25 cellular contexts compared by ENCODE assay signal in the genomic region with DNA sequence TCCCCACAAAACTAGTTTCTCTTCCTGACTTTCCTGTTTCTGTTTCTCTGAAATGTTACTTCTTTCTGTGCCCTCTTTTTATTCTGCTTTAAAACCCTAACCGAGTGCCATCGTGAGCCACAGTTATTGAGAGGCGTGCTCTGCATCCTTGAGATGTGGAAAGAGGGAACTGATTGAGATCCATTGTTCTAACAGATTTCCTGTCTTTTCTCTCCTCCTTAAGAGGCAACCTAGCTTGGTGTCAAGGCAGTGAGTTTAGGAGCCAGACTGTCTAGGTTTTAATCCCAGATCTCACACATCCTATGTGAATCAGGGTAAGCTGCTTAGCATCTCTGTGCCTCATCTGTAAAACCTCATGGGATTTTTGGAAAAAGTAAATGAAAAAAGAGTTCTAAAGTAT. TPM values are rescaled to one million over a fixed set of nuclear protein-coding genes. Genes with fewer than 3 reads are reported as not detected.
DNase-seq lines count a peak whose midpoint lies in the region; ATAC-seq, FAIRE-seq and TF ChIP-seq lines count a peak whose summit lies in the region.
"Had no signal": no experiment of that assay in that cellular context is flagged by ENCODE, and none has a peak within 500 bp of the region (broad histone marks: within the 10 kb centered on the region; RNA-seq: fewer than 3 reads in every experiment).

No MANE protein-coding gene starts in this region.

- H3K27ac Mint-ChIP-seq in activated T-cell treated with anti-CD3 and anti-CD28 coated beads, Interleukin-2, amount 50 U/mL, for 72 hours = peak overlapping the region; percentile 2
- peak overlapping the region; percentile 65 for H3K27ac Mint-ChIP-seq in T-helper 17 cell
- H3K27ac Mint-ChIP-seq in stimulated activated effector memory CD8-positive, alpha-beta T cell treated with anti-CD3 and anti-CD28 coated beads, Interleukin-12 subunit alpha, Interleukin-12 subunit beta, amount 100 ng/mL, for 72 hours = peak overlapping the region; percentile 0
- H3K27ac Mint-ChIP-seq: activated CD8-positive, alpha-beta memory T cell treated with anti-CD3 and anti-CD28 coated beads, Interleukin-2, amount 10 ng/mL, durations not matched to agents 7 days and 5 days; T-helper 2 cell treated with Interferon-gamma antibody and Interleukin-4, amounts not matched to agents 5 μg/mL and 100 μg/mL, for 36 hours had no signal

- peaks cover 5% of the 10 kb centered on the region for H3K4me1 ChIP-seq in keratinocyte (ENCODE audit: control insufficient read depth, extremely low read depth, insufficient read depth, low read length)
- H3K4me1 ChIP-seq: psoas muscle, testis had no signal

- H3K79me2 ChIP-seq in keratinocyte (ENCODE audit: control insufficient read depth, insufficient read depth, low read length) = peaks cover 5% of the 10 kb centered on the region

- H4K20me1 ChIP-seq in keratinocyte (ENCODE audit: control insufficient read depth, extremely low read depth, insufficient read depth, low read length) = no peaks in the 10 kb centered on the region
- H4K20me1 ChIP-seq: BLaER1 had no signal

- H3K4me3 ChIP-seq in keratinocyte (ENCODE audit: control insufficient read depth in 2 of 3, extremely low read depth in 1 of 3, insufficient read depth in 2 of 3, low read depth in 1 of 3, low read length in 3 of 3) = no peak overlapping the region
- H3K4me3 ChIP-seq: BLaER1, lung, psoas muscle, spleen, testis had no signal

- peak; percentile 17 for FAIRE-seq in keratinocyte (lab: Jason Lieb, UNC)
- FAIRE-seq: endothelial cell of umbilical vein, H54, HepG2, RCC 7860 had no signal

- H3K4me1 Mint-ChIP-seq in activated T-cell treated with anti-CD3 and anti-CD28 coated beads, Interleukin-2, amount 50 U/mL, for 72 hours (ENCODE audit: low read depth) = peaks cover 90% of the 10 kb centered on the region
- H3K4me1 Mint-ChIP-seq in T-helper 17 cell = peaks cover 33% of the 10 kb centered on the region
- H3K4me1 Mint-ChIP-seq in stimulated activated effector memory CD8-positive, alpha-beta T cell treated with anti-CD3 and anti-CD28 coated beads, Interleukin-12 subunit alpha, Interleukin-12 subunit beta, amount 100 ng/mL, for 72 hours = peaks cover 57% of the 10 kb centered on the region

- peaks cover 16 to 41% of the 10 kb centered on the region in 2 experiments for H3K36me3 ChIP-seq in keratinocyte (ENCODE audit: control insufficient read depth in 2 of 2, extremely low read depth in 1 of 2, insufficient read depth in 2 of 2, low read length in 2 of 2)
- H3K36me3 ChIP-seq: BLaER1 had no signal

- dilution Hi-C loops in keratinocyte (cut with MboI; ENCODE audit: extremely low pct_ligation_motif_present, low sequenced_read_pairs) = no loop called here

- H3K9me1 ChIP-seq in keratinocyte (ENCODE audit: control insufficient read depth, extremely low read depth, insufficient read depth, low read length) = no peaks in the 10 kb centered on the region

- H3K9ac ChIP-seq in keratinocyte (ENCODE audit: control insufficient read depth, extremely low read depth, insufficient read depth, low read length) = no peak overlapping the region
- H3K9ac ChIP-seq: BLaER1 had no signal

- H3K9me3 ChIP-seq in T-helper 17 cell (ENCODE audit: control insufficient read depth, low read length, poor library complexity, severe bottlenecking) = no peaks in the 10 kb centered on the region
- H3K9me3 ChIP-seq in keratinocyte (ENCODE audit: control insufficient read depth, low read depth, low read length) = no peaks in the 10 kb centered on the region
- H3K9me3 ChIP-seq: BLaER1, psoas muscle, spleen, testis had no signal

- H3K27me3 Mint-ChIP-seq in activated T-cell treated with anti-CD3 and anti-CD28 coated beads, Interleukin-2, amount 50 U/mL, for 72 hours (ENCODE audit: low read depth) = no peaks in the 10 kb centered on the region
- no peaks in the 10 kb centered on the region for H3K27me3 Mint-ChIP-seq in T-helper 17 cell
- H3K27me3 Mint-ChIP-seq: activated CD8-positive, alpha-beta memory T cell treated with anti-CD3 and anti-CD28 coated beads, Interleukin-2, amount 10 ng/mL, durations not matched to agents 7 days and 5 days had no signal

- no peak for TF ChIP-seq CTCF in keratinocyte (optimal IDR thresholded peaks at IDR 0.05 in 1 of 3, IDR thresholded peaks at IDR 0.05 in 1 of 3, conservative IDR thresholded peaks at IDR 0.05 in 1 of 3; ENCODE audit: extremely low read depth in 1 of 3, insufficient read depth in 2 of 3, low read length in 3 of 3)

- H3K4me3 Mint-ChIP-seq in activated T-cell treated with anti-CD3 and anti-CD28 coated beads, Interleukin-2, amount 50 U/mL, for 72 hours = peak overlapping the region; percentile 15 to 20
- H3K4me3 Mint-ChIP-seq in T-helper 17 cell = no peak overlapping the region
- no peak overlapping the region for H3K4me3 Mint-ChIP-seq in stimulated activated effector memory CD8-positive, alpha-beta T cell treated with anti-CD3 and anti-CD28 coated beads, Interleukin-12 subunit alpha, Interleukin-12 subunit beta, amount 100 ng/mL, for 72 hours
- H3K4me3 Mint-ChIP-seq: activated CD8-positive, alpha-beta memory T cell treated with anti-CD3 and anti-CD28 coated beads, Interleukin-2, amount 10 ng/mL, durations not matched to agents 7 days and 5 days; T-helper 2 cell treated with Interferon-gamma antibody and Interleukin-4, amounts not matched to agents 5 μg/mL and 100 μg/mL, for 36 hours had no signal

- peaks cover 0 to 3% of the 10 kb centered on the region in 2 donors for H3K9me3 Mint-ChIP-seq in activated T-cell treated with anti-CD3 and anti-CD28 coated beads, Interleukin-2, amount 50 U/mL, for 72 hours
- no peaks in the 10 kb centered on the region for H3K9me3 Mint-ChIP-seq in stimulated activated effector memory CD8-positive, alpha-beta T cell treated with anti-CD3 and anti-CD28 coated beads, Interleukin-12 subunit alpha, Interleukin-12 subunit beta, amount 100 ng/mL, for 72 hours
- H3K9me3 Mint-ChIP-seq: T-helper 2 cell treated with Interferon-gamma antibody and Interleukin-4, amounts not matched to agents 5 μg/mL and 100 μg/mL, for 36 hours had no signal

- no peaks in the 10 kb centered on the region for H3K27me3 ChIP-seq in keratinocyte (ENCODE audit: control insufficient read depth, extremely low read depth, insufficient read depth, low read length)
- H3K27me3 ChIP-seq: BLaER1, spleen, testis had no signal

- H2AFZ ChIP-seq in keratinocyte (ENCODE audit: control insufficient read depth, low read length) = no peak overlapping the region

- no peak for DNase-seq in activated T-cell treated with anti-CD3 and anti-CD28 coated beads, Interleukin-2, amount 50 U/mL, for 72 hours
- DNase-seq in activated T-cell treated with anti-CD3 and anti-CD28 coated beads for 4 hours (no peak), T-helper 17 cell (no peak), keratinocyte (ENCODE audit: low read depth, low spot score) (no peak), nucleus accumbens (lab: John Stamatoyannopoulos, UW) (no peak), NCI-H748 (lab: John Stamatoyannopoulos, UW; ENCODE audit: unreplicated experiment) (no peak), NCI-H1436 (lab: John Stamatoyannopoulos, UW) (no peak)
- DNase-seq in stimulated activated effector memory CD8-positive, alpha-beta T cell treated with anti-CD3 and anti-CD28 coated beads, Interleukin-12 subunit alpha, Interleukin-12 subunit beta, amount 100 ng/mL, for 72 hours (ENCODE audit: low spot score in 2 of 2) = no peak
- DNase-seq: activated CD8-positive, alpha-beta memory T cell treated with anti-CD3 and anti-CD28 coated beads, Interleukin-2, amount 10 ng/mL, durations not matched to agents 7 days and 5 days; activated gamma-delta T cell; GDM1; NCI-H146; NCI-H226; NK-92 treated with Interleukin-12 subunit alpha and Interleukin-12 subunit beta, amount 100 ng/mL, for 24 hours; psoas muscle; spleen; stimulated activated CD4-positive, alpha-beta T cell treated with anti-CD3 and anti-CD28 coated beads, Interleukin-4, amount 100 ng/mL, for 4 hours; testis had no signal

- H3K4me2 ChIP-seq in keratinocyte (ENCODE audit: control insufficient read depth, extremely low read depth, insufficient read depth, low read depth, low read length) = no peak overlapping the region
- H3K4me2 ChIP-seq: BLaER1 had no signal

- ATAC-seq in activated T-cell treated with anti-CD3 and anti-CD28 coated beads, Interleukin-2, amount 50 U/mL, for 72 hours (replicated peaks in 1 of 2) = no peak
- no peak for ATAC-seq in T-helper 17 cell
- ATAC-seq in stimulated activated effector memory CD8-positive, alpha-beta T cell treated with anti-CD3 and anti-CD28 coated beads, Interleukin-12 subunit alpha, Interleukin-12 subunit beta, amount 100 ng/mL, for 72 hours = no peak
- ATAC-seq: activated CD8-positive, alpha-beta memory T cell treated with anti-CD3 and anti-CD28 coated beads, Interleukin-2, amount 10 ng/mL, durations not matched to agents 7 days and 5 days; HepG2; psoas muscle had no signal

- peaks cover 18 to 47% of the 10 kb centered on the region in 2 donors for H3K36me3 Mint-ChIP-seq in activated T-cell treated with anti-CD3 and anti-CD28 coated beads, Interleukin-2, amount 50 U/mL, for 72 hours (ENCODE audit: insufficient read depth in 2 of 2)
- peaks cover 11% of the 10 kb centered on the region for H3K36me3 Mint-ChIP-seq in T-helper 17 cell (ENCODE audit: low read depth)
- peaks cover 100% of the 10 kb centered on the region for H3K36me3 Mint-ChIP-seq in stimulated activated effector memory CD8-positive, alpha-beta T cell treated with anti-CD3 and anti-CD28 coated beads, Interleukin-12 subunit alpha, Interleukin-12 subunit beta, amount 100 ng/mL, for 72 hours

- peak overlapping the region; percentile 61 for H3K27ac ChIP-seq in keratinocyte (ENCODE audit: control insufficient read depth, insufficient read depth, low read length)
- H3K27ac ChIP-seq: BLaER1, psoas muscle, spleen, testis had no signal

RNA-seq across cellular contexts. Expression of a gene that starts 57.5 kb away (rescaled TPM):
- 10 to 100 TPM; 83.5 to 94.6 TPM for total RNA-seq in activated T-cell treated with anti-CD3 and anti-CD28 coated beads, Interleukin-2, amount 50 U/mL, for 72 hours
- 10 to 100 TPM; 21.2 to 38.9 TPM for total RNA-seq in T-helper 17 cell
- 25.3 to 40.9 TPM (median 37.8 TPM) in 3 replicates for polyA plus RNA-seq in keratinocyte
- 94.9 TPM for polyA plus RNA-seq in keratinocyte (2011; ENCODE audit: low read depth)
- 27.6 and 39.1 TPM in 2 replicates for polyA plus RNA-seq in keratinocyte (2011; cell fraction: cytosol; rRNA removed)
- 40.1 and 44.8 TPM in 2 replicates for polyA plus RNA-seq in keratinocyte (2011; cell fraction: nucleus; rRNA removed)
- 28.5 and 30.4 TPM in 2 replicates for polyA plus RNA-seq in keratinocyte (2012; ENCODE audit: low replicate concordance)
- polyA minus RNA-seq in keratinocyte = 11.9 to 25.8 TPM (median 19.3 TPM) in 3 replicates
- polyA minus RNA-seq in keratinocyte (2011; cell fraction: cytosol; rRNA and poly(A)+ RNA removed) = 22.8 TPM
- 19.0 and 28.6 TPM in 2 replicates for polyA minus RNA-seq in keratinocyte (2011; cell fraction: nucleus; rRNA and poly(A)+ RNA removed)

Comparison
In these comparisons a context has a peak if more than half of its experiments do, and no peak if none do; other contexts are left out.
1. H3K27ac Mint-ChIP-seq: peak in every context shown above with its lines; median percentile 65 in T-helper 17 cell; 2 in activated T-cell treated with anti-CD3 and anti-CD28 coated beads, Interleukin-2, amount 50 U/mL, for 72 hours; 0 in stimulated activated effector memory CD8-positive, alpha-beta T cell treated with anti-CD3 and anti-CD28 coated beads, Interleukin-12 subunit alpha, Interleukin-12 subunit beta, amount 100 ng/mL, for 72 hours.
2. H3K4me3 Mint-ChIP-seq: peak in activated T-cell treated with anti-CD3 and anti-CD28 coated beads, Interleukin-2, amount 50 U/mL, for 72 hours (2 of 2); none in T-helper 17 cell (single experiment) and stimulated activated effector memory CD8-positive, alpha-beta T cell treated with anti-CD3 and anti-CD28 coated beads, Interleukin-12 subunit alpha, Interleukin-12 subunit beta, amount 100 ng/mL, for 72 hours (single experiment).